11 cellular contexts compared by ENCODE assay signal in genomic region chr5:138065102-138065501, GRCh38. TPM values are rescaled to one million over a fixed set of nuclear protein-coding genes. Genes with fewer than 3 reads are reported as not detected.
A peak's percentile ranks its signal among the peaks of the same experiment; 100 is the strongest.
DNase-seq lines count a peak whose midpoint lies in the region; ATAC-seq and TF ChIP-seq lines count a peak whose summit lies in the region.
"Had no signal": no experiment of that assay in that cellular context is flagged by ENCODE, and none has a peak within 500 bp of the region (broad histone marks: within the 10 kb centered on the region; RNA-seq: fewer than 3 reads in every experiment).

No MANE protein-coding gene starts in this region.

- no peak overlapping the region for H3K27ac Mint-ChIP-seq in progenitor cell of endocrine pancreas
- H3K27ac Mint-ChIP-seq in CD14-positive monocyte: no peak overlapping the region

- peak; percentile 50 for TF ChIP-seq CTCF in choroid plexus epithelial cell (conservative IDR thresholded peaks at IDR 0.05; ENCODE audit: low read depth, low read length)
- peak; percentile 35 for TF ChIP-seq CTCF in progenitor cell of endocrine pancreas (IDR thresholded peaks at IDR 0.05; ENCODE audit: unreplicated experiment)
- no peak for TF ChIP-seq CTCF in CD14-positive monocyte (IDR thresholded peaks at IDR 0.05)
- TF ChIP-seq CTCF in mucosa of descending colon (IDR thresholded peaks at IDR 0.05): no peak

- H3K9me3 Mint-ChIP-seq in progenitor cell of endocrine pancreas (ENCODE audit: low read depth): peaks cover 3% of the 10 kb centered on the region
- H3K9me3 Mint-ChIP-seq in CD14-positive monocyte: peaks cover 0 to 2% (median 0%) of the 10 kb centered on the region in 7 donors

- DNase-seq in activated gamma-delta T cell treated with Interleukin-2 at 50 U/mL for 16 hours (peak; percentile 3), activated gamma-delta T cell (lab: John Stamatoyannopoulos, UW) (no peak), Kasumi-1 (lab: John Stamatoyannopoulos, UW) (peak; percentile 8 to 25), choroid plexus epithelial cell (ENCODE audit: low read depth) (no peak), progenitor cell of endocrine pancreas (ENCODE audit: low spot score, unreplicated experiment) (no peak), CD14-positive monocyte (ENCODE audit: low spot score) (no peak), mucosa of descending colon (no peak)
- DNase-seq: NCI-H1092 treated with DMSO at 0.1 percent for 48 hours had no signal

- H3K4me3 Mint-ChIP-seq in progenitor cell of endocrine pancreas (ENCODE audit: low read depth): no peak overlapping the region
- H3K4me3 Mint-ChIP-seq in CD14-positive monocyte: no peak overlapping the region

- no peaks in the 10 kb centered on the region for H3K9me3 ChIP-seq in mucosa of descending colon

- H3K4me3 ChIP-seq in choroid plexus epithelial cell (ENCODE audit: low read depth, low read length) (no peak overlapping the region), mucosa of descending colon (no peak overlapping the region)
- H3K4me3 ChIP-seq: lung, skin epidermis had no signal

- no peaks in the 10 kb centered on the region for H3K36me3 Mint-ChIP-seq in progenitor cell of endocrine pancreas (ENCODE audit: insufficient read depth)
- H3K36me3 Mint-ChIP-seq in CD14-positive monocyte: no peaks in the 10 kb centered on the region

- no peaks in the 10 kb centered on the region for H3K4me1 Mint-ChIP-seq in progenitor cell of endocrine pancreas (ENCODE audit: low read depth)
- peaks cover 22% of the 10 kb centered on the region for H3K4me1 Mint-ChIP-seq in CD14-positive monocyte

- H3K36me3 ChIP-seq in mucosa of descending colon (ENCODE audit: low read depth): no peaks in the 10 kb centered on the region

- ATAC-seq in mucosa of descending colon (no peak), GM21381 (IDR thresholded peaks at IDR 0.05; ENCODE audit: unreplicated experiment) (no peak)

- no peaks in the 10 kb centered on the region for H3K4me1 ChIP-seq in mucosa of descending colon (ENCODE audit: low read depth)

- H3K27me3 Mint-ChIP-seq in progenitor cell of endocrine pancreas: no peaks in the 10 kb centered on the region
- peaks cover 0 to 9% (median 3%) of the 10 kb centered on the region in 3 donors for H3K27me3 Mint-ChIP-seq in CD14-positive monocyte (ENCODE audit: low read depth in 3 of 3)

- intact Hi-C loops in CD14-positive monocyte (cut with micrococcal nuclease) (loop anchor here in 1 of 2 donors (10.0 kb wide), 2 partner anchors 290 to 430 kb away; no protein-coding TSS in a partner anchor), mucosa of descending colon (cut with DNase I, micrococcal nuclease) (no loop called here)

RNA-seq across cellular contexts. Expression of gene WNT8A, which starts 18.7 kb away (rescaled TPM):
- total RNA-seq in progenitor cell of endocrine pancreas (not detected in 2 replicates), mucosa of descending colon (not detected)
- polyA plus RNA-seq in CD14-positive monocyte: not detected
- total RNA-seq: lung had no signal
- polyA plus RNA-seq: lung had no signal

RNA-seq across cellular contexts. Expression of gene FAM13B, which starts 32.2 kb away (rescaled TPM):
- 59.8 and 62.1 TPM in 2 replicates for total RNA-seq in progenitor cell of endocrine pancreas
- 10 to 100 TPM; 11.5 to 17.0 TPM for polyA plus RNA-seq in CD14-positive monocyte
- total RNA-seq in mucosa of descending colon: 10 to 100 TPM; 25.5 to 58.4 (median 25.8) TPM

Comparison
In these comparisons a context has a peak if more than half of its experiments do, and no peak if none do; other contexts are left out.
1. DNase-seq: peak in activated gamma-delta T cell treated with Interleukin-2 at 50 U/mL for 16 hours (single experiment) and Kasumi-1 (2 of 2); none in activated gamma-delta T cell (single experiment), choroid plexus epithelial cell (single experiment), progenitor cell of endocrine pancreas (single experiment), CD14-positive monocyte (single experiment) and mucosa of descending colon (0 of 3).
2. CTCF ChIP-seq: peak in choroid plexus epithelial cell (single experiment) and progenitor cell of endocrine pancreas (single experiment); none in CD14-positive monocyte (single experiment) and mucosa of descending colon (single experiment).